In genomic region chr17:79919164-79919585, GRCh38 we compare ENCODE assay signal across 9 cellular contexts.
DNase-seq lines count a peak whose midpoint lies in the region; ATAC-seq and TF ChIP-seq lines count a peak whose summit lies in the region.
"Had no signal": no experiment of that assay in that cellular context is flagged by ENCODE, and none has a peak within 500 bp of the region (broad histone marks: within the 10 kb centered on the region; RNA-seq: fewer than 3 reads in every experiment).

No MANE protein-coding gene starts in this region.

- peak in 1 of 4 donors; percentile 65 for TF ChIP-seq POLR2A in stomach (IDR thresholded peaks at IDR 0.05)
- TF ChIP-seq POLR2A in esophagus muscularis mucosa (IDR thresholded peaks at IDR 0.05; ENCODE audit: low read depth): no peak

- TF ChIP-seq EP300 in stomach (IDR thresholded peaks at IDR 0.05) (no peak), esophagus muscularis mucosa (IDR thresholded peaks at IDR 0.05) (no peak)

- H3K36me3 Mint-ChIP-seq in T-cell (no peaks in the 10 kb centered on the region), T-helper 17 cell (ENCODE audit: low read depth) (peaks cover 2% of the 10 kb centered on the region)

- H3K27ac Mint-ChIP-seq in T-cell: no peak overlapping the region
- H3K27ac Mint-ChIP-seq in T-helper 17 cell: no peak overlapping the region

- DNase-seq in HPDE6-E6E7 (ENCODE audit: extremely low spot score) (peak; percentile 56), ascending aorta (ENCODE audit: low spot score in 2 of 2) (peak; percentile 68 to 92), hypothalamus (lab: John Stamatoyannopoulos, UW) (peak; percentile 22 to 97 (median 88)), stomach (peak; percentile 99), esophagus muscularis mucosa (ENCODE audit: extremely low spot score) (no peak), T-cell (no peak), T-helper 17 cell (no peak), NCI-H2081 treated with DMSO at 0.1 percent for 48 hours (lab: John Stamatoyannopoulos, UW) (no peak)

- no peak for TF ChIP-seq CTCF in ascending aorta (IDR thresholded peaks at IDR 0.05)
- TF ChIP-seq CTCF in stomach (IDR thresholded peaks at IDR 0.05): no peak
- TF ChIP-seq CTCF in esophagus muscularis mucosa (IDR thresholded peaks at IDR 0.05): no peak

- peaks cover 3 to 9% of the 10 kb centered on the region in 2 donors for H3K4me1 ChIP-seq in ascending aorta
- H3K4me1 ChIP-seq in stomach: peaks cover 29 to 62% (median 54%) of the 10 kb centered on the region in 4 donors
- H3K4me1 ChIP-seq in esophagus muscularis mucosa: peaks cover 17 to 21% (median 19%) of the 10 kb centered on the region in 4 donors

- 18 to 38% (median 25%) methylated on average over 7 to 17 of the region's 17 CpGs for WGBS in stomach, 5 donors
- WGBS in esophagus muscularis mucosa: 75% methylated on average over 5 of the region's 17 CpGs

- H3K9me3 ChIP-seq in ascending aorta: no peaks in the 10 kb centered on the region
- H3K9me3 ChIP-seq in stomach: no peaks in the 10 kb centered on the region
- no peaks in the 10 kb centered on the region for H3K9me3 ChIP-seq in esophagus muscularis mucosa
- H3K9me3 ChIP-seq in T-helper 17 cell (ENCODE audit: control insufficient read depth, low read length, poor library complexity, severe bottlenecking): no peaks in the 10 kb centered on the region

- H3K27ac ChIP-seq in ascending aorta (no peak overlapping the region), stomach (peak overlapping the region; percentile 81 to 86 (median 83)), esophagus muscularis mucosa (replicated peaks in 1 of 4) (no peak overlapping the region)

- intact Hi-C loops in ascending aorta (cut with DNase I): no loop called here
- intact Hi-C loops in stomach (cut with DNase I; ENCODE audit: low total_unique reads): loop anchor here (10.0 kb wide), 1 partner anchor 114 kb away; no protein-coding TSS in a partner anchor
- intact Hi-C loops in esophagus muscularis mucosa (cut with DNase I): loop anchor here (5.0 kb wide), 1 partner anchor 132 kb away; no protein-coding TSS in a partner anchor

- H3K4me3 Mint-ChIP-seq in T-cell: no peak overlapping the region
- no peak overlapping the region for H3K4me3 Mint-ChIP-seq in T-helper 17 cell
- H3K4me3 Mint-ChIP-seq: neural crest cell had no signal

- POLR2A ChIA-PET in T-cell (lab: Charles Lee): no interaction called here

- peaks cover 5 to 7% of the 10 kb centered on the region in 2 donors for H3K27me3 Mint-ChIP-seq in T-cell
- H3K27me3 Mint-ChIP-seq in T-helper 17 cell: peaks cover 28% of the 10 kb centered on the region

- no peaks in the 10 kb centered on the region for H3K9me3 Mint-ChIP-seq in T-cell
- H3K9me3 Mint-ChIP-seq: neural crest cell had no signal

- peaks cover 5% of the 10 kb centered on the region for H3K27me3 ChIP-seq in ascending aorta
- peaks cover 0 to 72% (median 19%) of the 10 kb centered on the region in 3 donors for H3K27me3 ChIP-seq in stomach
- peaks cover 0 to 88% (median 26%) of the 10 kb centered on the region in 4 donors for H3K27me3 ChIP-seq in esophagus muscularis mucosa

- H3K4me1 Mint-ChIP-seq in T-cell (peaks cover 0 to 5% (median 0%) of the 10 kb centered on the region in 3 donors), T-helper 17 cell (peaks cover 5% of the 10 kb centered on the region)

- H3K4me3 ChIP-seq in ascending aorta (peak overlapping the region in 1 of 2 donors; percentile 0), stomach (peak overlapping the region; percentile 30 to 42 (median 40)), esophagus muscularis mucosa (no peak overlapping the region)

- H3K36me3 ChIP-seq in ascending aorta: no peaks in the 10 kb centered on the region
- no peaks in the 10 kb centered on the region for H3K36me3 ChIP-seq in stomach
- no peaks in the 10 kb centered on the region for H3K36me3 ChIP-seq in esophagus muscularis mucosa

- ATAC-seq in T-cell (replicated peaks in 1 of 4) (no peak), T-helper 17 cell (no peak)

- CTCF ChIA-PET in T-cell (lab: Charles Lee): interaction anchor here in 1 of 2 donors (0.5 kb wide), 1 partner anchor 55 kb away, joined by 8 read pairs; no protein-coding TSS in a partner anchor

Comparison
In these comparisons a context has a peak if more than half of its experiments do, and no peak if none do; other contexts are left out.
1. DNase-seq: peak in HPDE6-E6E7 (single experiment), ascending aorta (2 of 2), hypothalamus (51 of 51) and stomach (single experiment); none in esophagus muscularis mucosa (single experiment), T-cell (0 of 34), T-helper 17 cell (0 of 3) and NCI-H2081 treated with DMSO at 0.1 percent for 48 hours (single experiment).
2. H3K27ac ChIP-seq: peak in stomach (5 of 5); none in ascending aorta (0 of 2) and esophagus muscularis mucosa (0 of 4).
3. H3K4me3 ChIP-seq: peak in stomach (4 of 4); none in esophagus muscularis mucosa (0 of 4).